In the genomic region with DNA sequence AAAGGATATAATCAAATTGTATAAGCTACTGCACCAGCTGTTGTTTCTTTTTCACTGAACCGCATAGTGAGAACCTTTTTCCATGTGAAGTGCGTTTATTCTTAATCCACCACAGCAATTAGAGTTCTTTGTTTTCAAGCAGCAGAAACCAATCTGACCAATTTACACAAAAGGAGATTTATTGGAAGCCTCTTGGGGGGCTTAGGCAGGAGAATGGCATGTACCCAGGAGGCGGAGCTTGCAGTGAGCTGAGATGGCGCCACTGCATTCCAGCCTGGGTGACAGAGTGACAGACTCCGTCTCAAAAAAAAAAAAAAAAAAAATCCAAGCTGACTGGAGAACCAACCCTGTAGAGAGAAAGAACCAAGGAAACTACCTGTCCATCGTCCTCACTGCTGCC, we compare ENCODE assay signal across 14 cellular contexts.
"Had no signal": no experiment of that assay in that cellular context is flagged by ENCODE, and none has a peak within 500 bp of the region (broad histone marks: within the 10 kb centered on the region; RNA-seq: fewer than 3 reads in every experiment).

No MANE protein-coding gene starts in this region.

- H3K27me3 Mint-ChIP-seq: activated CD4-positive, alpha-beta T cell treated with anti-CD3 and anti-CD28 coated beads for 36 hours; naive thymus-derived CD4-positive, alpha-beta T cell; type B pancreatic cell had no signal

- H3K4me3 ChIP-seq: lower lobe of right lung, psoas muscle, suprapubic skin had no signal

- H3K9me3 Mint-ChIP-seq: activated naive CD4-positive, alpha-beta T cell treated with anti-CD3 and anti-CD28 coated beads for 36 hours; immature natural killer cell; naive thymus-derived CD4-positive, alpha-beta T cell; type B pancreatic cell had no signal

- H3K9me3 ChIP-seq: lower lobe of right lung, psoas muscle, suprapubic skin had no signal

- H3K27me3 ChIP-seq: brain microvascular endothelial cell, suprapubic skin had no signal

- DNase-seq: activated CD4-positive, alpha-beta T cell treated with anti-CD3 and anti-CD28 coated beads for 36 hours; activated naive CD4-positive, alpha-beta T cell treated with anti-CD3 and anti-CD28 coated beads for 36 hours; brain microvascular endothelial cell; dermis blood vessel endothelial cell; hippocampal formation; immature natural killer cell; lower lobe of right lung; naive thymus-derived CD4-positive, alpha-beta T cell; psoas muscle; stimulated activated CD4-positive, alpha-beta T cell treated with anti-CD3 and anti-CD28 coated beads, Interleukin-12 subunit alpha, Interleukin-12 subunit beta, amount 100 ng/mL, for 4 hours; stimulated activated naive CD4-positive, alpha-beta T cell treated with Interleukin-2 at 50 U/mL for 16 hours; T-helper 9 cell had no signal

- H3K4me3 Mint-ChIP-seq: activated CD4-positive, alpha-beta T cell treated with anti-CD3 and anti-CD28 coated beads for 36 hours; activated naive CD4-positive, alpha-beta T cell treated with anti-CD3 and anti-CD28 coated beads for 36 hours; immature natural killer cell; naive thymus-derived CD4-positive, alpha-beta T cell; type B pancreatic cell had no signal

- H3K27ac Mint-ChIP-seq: activated CD4-positive, alpha-beta T cell treated with anti-CD3 and anti-CD28 coated beads for 36 hours; activated naive CD4-positive, alpha-beta T cell treated with anti-CD3 and anti-CD28 coated beads for 36 hours; immature natural killer cell; type B pancreatic cell had no signal

- H3K4me1 ChIP-seq: lower lobe of right lung, psoas muscle had no signal

- H3K27ac ChIP-seq: brain microvascular endothelial cell, lower lobe of right lung, psoas muscle, suprapubic skin had no signal

- ATAC-seq: activated CD4-positive, alpha-beta T cell treated with anti-CD3 and anti-CD28 coated beads for 36 hours; lower lobe of right lung; naive thymus-derived CD4-positive, alpha-beta T cell; psoas muscle had no signal
